ENCODE assay signal across 8 cellular contexts in genomic region chr2:203536591-203536951, GRCh38. TPM values are rescaled to one million over a fixed set of nuclear protein-coding genes. Genes with fewer than 3 reads are reported as not detected.
DNase-seq lines count a peak whose midpoint lies in the region; ATAC-seq and TF ChIP-seq lines count a peak whose summit lies in the region.
"Not testable (repeated sequence)": the region's sequence is repeated elsewhere in the genome, so short reads cannot be mapped to it uniquely, and the experiment has no call there.

No MANE protein-coding gene starts in this region.

- not testable (repeated sequence) for H3K27ac Mint-ChIP-seq in GM23338, immature natural killer cell, natural killer cell
- peak overlapping the region; percentile 54 for H3K27ac Mint-ChIP-seq in T-helper 17 cell
- H3K27ac Mint-ChIP-seq in activated T-cell treated with anti-CD3 and anti-CD28 coated beads, Interleukin-2, amount 50 U/mL, for 72 hours = peak overlapping the region; percentile 47

- TF ChIP-seq POLR2A in breast epithelium (IDR thresholded peaks at IDR 0.05); stomach (IDR thresholded peaks at IDR 0.05): not testable (repeated sequence)

- H3K36me3 ChIP-seq in GM23338 (ENCODE audit: insufficient read depth); breast epithelium; stomach: not testable (repeated sequence)

- H3K4me2 ChIP-seq in GM23338 = 0 out of 2 replicates have a peak overlapping the region, but pooled peaks have one; percentile 83

- H3K27ac ChIP-seq in 22Rv1 (peak overlapping the region; percentile 90), breast epithelium (peak overlapping the region; percentile 93 to 99), stomach (peak overlapping the region in 3 of 5 donors; percentile 88 to 99 (median 95))
- H3K27ac ChIP-seq in GM23338 (ENCODE audit: low read depth) = not testable (repeated sequence)

- H3K27me3 ChIP-seq in GM23338 (ENCODE audit: insufficient read depth) = peaks cover 19% of the 10 kb centered on the region
- H3K27me3 ChIP-seq in breast epithelium, stomach: not testable (repeated sequence)

- H3K4me3 ChIP-seq in GM23338 = peak overlapping the region; percentile 69; the same call in 1 of the 2 replicates
- H3K4me3 ChIP-seq in breast epithelium, stomach: not testable (repeated sequence)

- H3K9me2 ChIP-seq in GM23338 (ENCODE audit: insufficient read depth) = not testable (repeated sequence)

- H3K4me1 Mint-ChIP-seq in GM23338 (peaks cover 31% of the 10 kb centered on the region; the same call in 2 of the 3 replicates), T-helper 17 cell (peaks cover 17% of the 10 kb centered on the region), immature natural killer cell (peaks cover 22 to 28% of the 10 kb centered on the region in 2 donors), natural killer cell (peaks cover 23% of the 10 kb centered on the region in 2 donors)
- peaks cover 34% of the 10 kb centered on the region for H3K4me1 Mint-ChIP-seq in activated T-cell treated with anti-CD3 and anti-CD28 coated beads, Interleukin-2, amount 50 U/mL, for 72 hours (ENCODE audit: low read depth)

- not testable (repeated sequence) for TF ChIP-seq CTCF in 22Rv1 (IDR thresholded peaks at IDR 0.05); GM23338 (conservative IDR thresholded peaks at IDR 0.05; ENCODE audit: low read depth in 2 of 2); natural killer cell (IDR thresholded peaks at IDR 0.05); stomach (IDR thresholded peaks at IDR 0.05)
- TF ChIP-seq CTCF in breast epithelium (IDR thresholded peaks at IDR 0.05) = peak in 1 of 3 donors; percentile 5

- H3K9me3 ChIP-seq in T-helper 17 cell (ENCODE audit: control insufficient read depth, low read length, poor library complexity, severe bottlenecking); breast epithelium; stomach: not testable (repeated sequence)

- DNase-seq in GM23338 (ENCODE audit: low spot score); T-helper 17 cell; activated T-cell treated with anti-CD3 and anti-CD28 coated beads, Interleukin-2, amount 50 U/mL, for 72 hours; breast epithelium (ENCODE audit: low spot score in 2 of 2); immature natural killer cell; natural killer cell; stomach: not testable (repeated sequence)

- H3K4me3 Mint-ChIP-seq in GM23338 (peak overlapping the region; percentile 88), T-helper 17 cell (peak overlapping the region; percentile 93), immature natural killer cell (peak overlapping the region in 4 of 5 donors; percentile 31 to 85 (median 82)), natural killer cell (peak overlapping the region; percentile 93)
- peak overlapping the region in 1 of 2 donors; percentile 61 for H3K4me3 Mint-ChIP-seq in activated T-cell treated with anti-CD3 and anti-CD28 coated beads, Interleukin-2, amount 50 U/mL, for 72 hours

- H3K4me1 ChIP-seq in GM23338 (ENCODE audit: insufficient read depth) = peaks cover 22% of the 10 kb centered on the region
- H3K4me1 ChIP-seq in breast epithelium = not testable (repeated sequence)
- H3K4me1 ChIP-seq in stomach = peaks cover 3 to 37% (median 27%) of the 10 kb centered on the region in 4 donors

- not testable (repeated sequence) for H2AFZ ChIP-seq in GM23338

- peaks cover 15% of the 10 kb centered on the region for H3K27me3 Mint-ChIP-seq in GM23338 (ENCODE audit: insufficient read depth, low read depth, poor library complexity)
- peaks cover 14% of the 10 kb centered on the region for H3K27me3 Mint-ChIP-seq in T-helper 17 cell
- peaks cover 26% of the 10 kb centered on the region for H3K27me3 Mint-ChIP-seq in activated T-cell treated with anti-CD3 and anti-CD28 coated beads, Interleukin-2, amount 50 U/mL, for 72 hours (ENCODE audit: low read depth)
- H3K27me3 Mint-ChIP-seq in immature natural killer cell (ENCODE audit: low read depth in 3 of 3) = peaks cover 16 to 32% (median 27%) of the 10 kb centered on the region in 3 donors
- peaks cover 25 to 37% of the 10 kb centered on the region in 2 donors for H3K27me3 Mint-ChIP-seq in natural killer cell (ENCODE audit: low read depth in 2 of 2)

- intact Hi-C loops in breast epithelium (cut with DNase I; ENCODE audit: low total_unique reads); natural killer cell (cut with micrococcal nuclease); stomach (cut with DNase I; ENCODE audit: low total_unique reads): not testable (repeated sequence)

- TF ChIP-seq EP300 in stomach (IDR thresholded peaks at IDR 0.05) = not testable (repeated sequence)

- not testable (repeated sequence) for H4K20me1 ChIP-seq in GM23338 (replicated peaks; ENCODE audit: insufficient read depth)

- not testable (repeated sequence) for ATAC-seq in GM23338; T-helper 17 cell; activated T-cell treated with anti-CD3 and anti-CD28 coated beads, Interleukin-2, amount 50 U/mL, for 72 hours (replicated peaks in 1 of 2); natural killer cell

- 90 to 97% (median 94%) methylated on average over 2 of the region's 2 CpGs for WGBS in stomach, 5 donors

- peaks cover 10% of the 10 kb centered on the region; the same call in 1 of the 2 replicates for H3F3A ChIP-seq in GM23338 (replicated peaks; ENCODE audit: low read depth)

- H3K9me3 Mint-ChIP-seq in GM23338, immature natural killer cell, natural killer cell: not testable (repeated sequence)
- peaks cover 14 to 19% of the 10 kb centered on the region in 2 donors for H3K9me3 Mint-ChIP-seq in activated T-cell treated with anti-CD3 and anti-CD28 coated beads, Interleukin-2, amount 50 U/mL, for 72 hours

- H3K36me3 Mint-ChIP-seq in GM23338 (ENCODE audit: low read depth); T-helper 17 cell (ENCODE audit: low read depth); immature natural killer cell; natural killer cell: not testable (repeated sequence)
- H3K36me3 Mint-ChIP-seq in activated T-cell treated with anti-CD3 and anti-CD28 coated beads, Interleukin-2, amount 50 U/mL, for 72 hours (ENCODE audit: insufficient read depth in 2 of 2) = peaks cover 10 to 21% of the 10 kb centered on the region in 2 donors

- peaks cover 24% of the 10 kb centered on the region for H3K79me2 ChIP-seq in GM23338 (replicated peaks; ENCODE audit: insufficient read depth)

RNA-seq across cellular contexts. Expression of gene RAPH1, which starts 1.5 kb away (rescaled TPM):
- 36.2 and 39.1 TPM in 2 replicates for total RNA-seq in GM23338 (2014; rRNA removed; shearing (Covaris generic))
- polyA plus RNA-seq in GM23338 (2016; fragmentation: Nextera tagmentation; extraction: Ambion mirVana) (5.0 and 6.6 TPM in 2 replicates), immature natural killer cell (not detected), stomach (1 to 10 TPM; 2.5 to 3.7 (median 3.5) TPM)
- total RNA-seq in T-helper 17 cell (1 to 10 TPM; 3.6 to 6.1 TPM), breast epithelium (10 to 100 TPM; 33.0 to 66.9 (median 62.3) TPM), natural killer cell (1 to 10 TPM in 2 of 3 donors, under 1 TPM in 1; 0.34 to 3.6 (median 1.5) TPM), stomach (1,000 to 10,000 TPM in 1 of 5 donors, 100 to 1,000 TPM in 1, 10 to 100 TPM in 2, 1 to 10 TPM in 1; 4.7 to 1,062 (median 44.6) TPM)
- 1 to 10 TPM; 3.7 to 6.0 TPM for total RNA-seq in activated T-cell treated with anti-CD3 and anti-CD28 coated beads, Interleukin-2, amount 50 U/mL, for 72 hours
